1 cellular context compared by ENCODE assay signal in genomic region chr18:7607535-7608173, GRCh38.
TF ChIP-seq lines count a peak whose summit lies in the region.

No MANE protein-coding gene starts in this region.

TF ChIP-seq in IMR-90, 13 proteins besides CTCF, POLR2A, EP300 and RAD21:
- TF ChIP-seq CHD1 (IDR thresholded peaks at IDR 0.05; ENCODE audit: low read depth, low read length) (no peak), FOS (IDR thresholded peaks at IDR 0.05; ENCODE audit: low read depth, low read length) (no peak), SMC3 (IDR thresholded peaks at IDR 0.05; ENCODE audit: low read depth, low read length) (no peak), MAFK (IDR thresholded peaks at IDR 0.05; ENCODE audit: low read depth, low read length) (no peak), ELK1 (IDR thresholded peaks at IDR 0.05; ENCODE audit: borderline replicate concordance, low read depth, low read length) (no peak), USF2 (IDR thresholded peaks at IDR 0.05; ENCODE audit: low read depth, low read length) (no peak), BHLHE40 (IDR thresholded peaks at IDR 0.05; ENCODE audit: low read depth, low read length) (no peak), RCOR1 (IDR thresholded peaks at IDR 0.05; ENCODE audit: insufficient replicate concordance, low read length) (no peak), NFE2L2 (IDR thresholded peaks at IDR 0.05; ENCODE audit: low read depth, low read length) (no peak), RFX5 (IDR thresholded peaks at IDR 0.05; ENCODE audit: low read depth, low read length) (no peak), CEBPB (IDR thresholded peaks at IDR 0.05; ENCODE audit: low read depth, low read length) (no peak), MAZ (IDR thresholded peaks at IDR 0.05; ENCODE audit: borderline replicate concordance, low read depth, low read length) (no peak), MXI1 (IDR thresholded peaks at IDR 0.05; ENCODE audit: borderline replicate concordance, low read depth, low read length) (no peak)
